Comparison of ENCODE assay signal across 8 cellular contexts in genomic region chr13:48411281-48412099, GRCh38. TPM values are rescaled to one million over a fixed set of nuclear protein-coding genes. Genes with fewer than 3 reads are reported as not detected.
A peak's percentile ranks its signal among the peaks of the same experiment; 100 is the strongest.
DNase-seq lines count a peak whose midpoint lies in the region; ATAC-seq, FAIRE-seq and TF ChIP-seq lines count a peak whose summit lies in the region.

No MANE protein-coding gene starts in this region.

- H3K27me3 Mint-ChIP-seq in activated T-helper 2 cell treated with anti-CD3 and anti-CD28 coated beads, Interferon-gamma antibody, Interleukin-2, Interleukin-4, amounts not matched to agents 10 μg/mL and 5 μg/mL and 100 μg/mL, durations not matched to agents 14 hours and 24 hours and 36 hours (ENCODE audit: low read depth), result no peaks in the 10 kb centered on the region

- in situ Hi-C loops in G401 (cut with HindIII; ENCODE audit: low sequenced_read_pairs), result no loop called here

- DNase-seq in activated T-helper 2 cell treated with anti-CD3 and anti-CD28 coated beads, Interferon-gamma antibody, Interleukin-2, Interleukin-4, amounts not matched to agents 10 μg/mL and 5 μg/mL and 100 μg/mL, durations not matched to agents 14 hours and 24 hours and 36 hours (ENCODE audit: low spot score), result no peak
- DNase-seq in left ventricle myocardium superior (no peak), skeletal muscle cell (ENCODE audit: low read depth) (no peak), G401 (ENCODE audit: low spot score) (no peak), H54 (ENCODE audit: insufficient read length, low spot score) (no peak)
- DNase-seq in stimulated activated CD8-positive, alpha-beta memory T cell treated with anti-CD3 and anti-CD28 coated beads, Interleukin-4, amount 100 ng/mL, for 48 hours, result no peak

- ATAC-seq in left ventricle myocardium superior, result peak; percentile 58
- ATAC-seq in HG02610 (IDR thresholded peaks at IDR 0.05; ENCODE audit: unreplicated experiment), result no peak

- TF ChIP-seq CTCF in HEK293 (tag by site-specific recombination; IDR thresholded peaks at IDR 0.05), result no peak

- H3K9me3 ChIP-seq in HEK293 (ENCODE audit: control insufficient read depth, insufficient read depth, low read depth, low read length), result no peaks in the 10 kb centered on the region

- H3K27ac Mint-ChIP-seq in activated T-helper 2 cell treated with anti-CD3 and anti-CD28 coated beads, Interferon-gamma antibody, Interleukin-2, Interleukin-4, amounts not matched to agents 10 μg/mL and 5 μg/mL and 100 μg/mL, durations not matched to agents 14 hours and 24 hours and 36 hours, result peak overlapping the region; percentile 90

- H3K27ac ChIP-seq in HEK293 (ENCODE audit: extremely low read depth, low read depth, low read length), result no peak overlapping the region; the same call in 1 of the 2 replicates

- peak overlapping the region; percentile 91 for H3K4me3 Mint-ChIP-seq in activated T-helper 2 cell treated with anti-CD3 and anti-CD28 coated beads, Interferon-gamma antibody, Interleukin-2, Interleukin-4, amounts not matched to agents 10 μg/mL and 5 μg/mL and 100 μg/mL, durations not matched to agents 14 hours and 24 hours and 36 hours (ENCODE audit: low read depth)

- no peak for TF ChIP-seq POLR2A in H54 (IDR thresholded peaks at IDR 0.05; ENCODE audit: low read depth, low read length)

- intact Hi-C loops in activated T-helper 2 cell treated with anti-CD3 and anti-CD28 coated beads, Interferon-gamma antibody, Interleukin-2, Interleukin-4, amounts not matched to agents 10 μg/mL and 5 μg/mL and 100 μg/mL, durations not matched to agents 14 hours and 24 hours and 36 hours (cut with micrococcal nuclease), result loop anchor here (1.0 to 2.0 kb wide), 2 partner anchors 8 to 79 kb away; no protein-coding TSS in a partner anchor
- intact Hi-C loops in left ventricle myocardium superior (cut with micrococcal nuclease), result no loop called here

- no peak for FAIRE-seq in H54 (lab: Jason Lieb, UNC)

- H3K9me3 Mint-ChIP-seq in activated T-helper 2 cell treated with anti-CD3 and anti-CD28 coated beads, Interferon-gamma antibody, Interleukin-2, Interleukin-4, amounts not matched to agents 10 μg/mL and 5 μg/mL and 100 μg/mL, durations not matched to agents 14 hours and 24 hours and 36 hours, result peaks cover 5% of the 10 kb centered on the region

- peaks cover 5% of the 10 kb centered on the region; the same call in 1 of the 2 replicates for H3K4me1 ChIP-seq in HEK293 (ENCODE audit: control insufficient read depth, insufficient read depth, low read length)

- H3K36me3 Mint-ChIP-seq in activated T-helper 2 cell treated with anti-CD3 and anti-CD28 coated beads, Interferon-gamma antibody, Interleukin-2, Interleukin-4, amounts not matched to agents 10 μg/mL and 5 μg/mL and 100 μg/mL, durations not matched to agents 14 hours and 24 hours and 36 hours (ENCODE audit: low read depth), result peaks cover 27% of the 10 kb centered on the region

- peaks cover 0 to 3% of the 10 kb centered on the region in 2 experiments; a peak in 2 of 3 replicates for H3K36me3 ChIP-seq in HEK293 (ENCODE audit: control insufficient read depth in 2 of 2, insufficient read depth in 1 of 2, low read length in 2 of 2)

- CTCF ChIA-PET in HEK293 (lab: Yijun Ruan, JAX), result no interaction called here

- POLR2A ChIA-PET in HEK293 (lab: Yijun Ruan, JAX), result no interaction called here

- peaks cover 40% of the 10 kb centered on the region for H3K4me1 Mint-ChIP-seq in activated T-helper 2 cell treated with anti-CD3 and anti-CD28 coated beads, Interferon-gamma antibody, Interleukin-2, Interleukin-4, amounts not matched to agents 10 μg/mL and 5 μg/mL and 100 μg/mL, durations not matched to agents 14 hours and 24 hours and 36 hours (ENCODE audit: low read depth)

- H3K4me3 ChIP-seq in HEK293 (ENCODE audit: low read depth, low read length) (peak overlapping the region; percentile 46), skeletal muscle cell (ENCODE audit: low read depth, low read length) (peak overlapping the region; percentile 60)

TF ChIP-seq in HEK293, 187 proteins besides CTCF, POLR2A, EP300 and RAD21:
- TF ChIP-seq ZNF280D (tag by site-specific recombination; IDR thresholded peaks at IDR 0.05) (no peak), ZNF561 (tag by site-specific recombination; IDR thresholded peaks at IDR 0.05; ENCODE audit: borderline replicate concordance) (no peak), ZSCAN18 (tag by site-specific recombination; IDR thresholded peaks at IDR 0.05) (no peak), YY1 (tag by site-specific recombination; IDR thresholded peaks at IDR 0.05) (no peak), OVOL3 (tag by site-specific recombination; IDR thresholded peaks at IDR 0.05) (no peak), ZNF10 (tag by site-specific recombination; IDR thresholded peaks at IDR 0.05) (no peak), ZNF830 (tag by site-specific recombination; IDR thresholded peaks at IDR 0.05; ENCODE audit: low read depth) (no peak), ZNF626 (tag by site-specific recombination; IDR thresholded peaks at IDR 0.05) (no peak), ZEB2 (tag by site-specific recombination; IDR thresholded peaks at IDR 0.05) (no peak), ZNF558 (tag by site-specific recombination; IDR thresholded peaks at IDR 0.05) (no peak)

RNA-seq across cellular contexts. Expression of gene LPAR6, which starts 1.4 kb away (rescaled TPM):
- total RNA-seq in activated T-helper 2 cell treated with anti-CD3 and anti-CD28 coated beads, Interferon-gamma antibody, Interleukin-2, Interleukin-4, amounts not matched to agents 10 μg/mL and 5 μg/mL and 100 μg/mL, durations not matched to agents 14 hours and 24 hours and 36 hours, result 4.5 and 5.8 TPM in 2 replicates
- total RNA-seq in left ventricle myocardium superior, result 13.2 TPM
- total RNA-seq in G401 (2014; rRNA removed; shearing (Covaris generic)), result not detected in 2 replicates
